11 cellular contexts compared by ENCODE assay signal in the genomic region with DNA sequence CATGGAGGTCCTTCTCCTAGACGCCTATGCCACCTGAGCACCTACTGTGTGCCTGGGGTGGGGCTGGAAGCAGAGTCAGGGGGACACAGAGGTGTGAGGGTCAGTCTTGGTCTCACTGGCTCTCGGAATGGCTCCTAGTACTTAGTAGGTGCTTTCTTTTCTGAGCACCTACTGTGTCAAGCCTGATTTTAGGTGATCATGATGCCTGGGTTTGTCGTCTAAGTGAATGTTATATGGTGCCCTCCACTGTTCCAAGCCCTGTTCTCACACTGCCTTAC. TPM values are rescaled to one million over a fixed set of nuclear protein-coding genes. Genes with fewer than 3 reads are reported as not detected.
"Had no signal": no experiment of that assay in that cellular context is flagged by ENCODE, and none has a peak within 500 bp of the region (broad histone marks: within the 10 kb centered on the region; RNA-seq: fewer than 3 reads in every experiment).

No MANE protein-coding gene starts in this region.

- H3K4me1 ChIP-seq: HAP-1 had no signal

- H3K4me3 ChIP-seq: GM23248, GM23338, HAP-1 had no signal

- H2AFZ ChIP-seq: GM23248, GM23338 had no signal

- FAIRE-seq: H1, H54 had no signal

- H3K9me3 ChIP-seq: HAP-1 had no signal

- H3K9ac ChIP-seq: GM23248 had no signal

- H3K27ac ChIP-seq: GM23248 had no signal

- H3K36me3 ChIP-seq: HAP-1 had no signal

- DNase-seq: GM23248, GOT3, H7, H9, HCEC 1CT, HFFc6 had no signal

- ATAC-seq: GM23338, HCT116 had no signal

- H3K4me2 ChIP-seq: GM23338 had no signal

RNA-seq across cellular contexts. Expression of gene MYH14, which starts 20.0 kb away (rescaled TPM):
- total RNA-seq: GM23248 had no signal
- polyA plus RNA-seq: GM23248 had no signal
